Comparison of ENCODE assay signal across 17 cellular contexts in the genomic region with DNA sequence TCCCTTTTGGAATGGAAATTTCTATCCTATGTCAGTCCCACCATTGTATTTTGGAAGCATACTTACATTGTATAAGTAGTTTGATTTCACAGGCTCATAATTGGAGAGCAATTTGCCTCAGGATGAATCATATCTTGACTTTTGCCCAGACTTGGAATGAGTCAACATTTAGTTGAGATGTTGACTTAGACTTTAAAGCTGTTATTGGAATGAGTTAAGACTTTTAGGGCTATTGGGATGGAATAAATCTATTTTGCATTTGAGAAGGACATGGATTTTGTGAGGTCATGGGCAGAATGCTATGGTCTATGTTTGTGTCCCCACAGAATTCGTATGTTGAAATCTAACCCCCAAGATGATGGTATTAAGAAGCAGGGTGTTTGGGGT. TPM values are rescaled to one million over a fixed set of nuclear protein-coding genes. Genes with fewer than 3 reads are reported as not detected.
DNase-seq lines count a peak whose midpoint lies in the region; ATAC-seq, FAIRE-seq and TF ChIP-seq lines count a peak whose summit lies in the region.
"Had no signal": no experiment of that assay in that cellular context is flagged by ENCODE, and none has a peak within 500 bp of the region (broad histone marks: within the 10 kb centered on the region; RNA-seq: fewer than 3 reads in every experiment).

No MANE protein-coding gene starts in this region.

- TF ChIP-seq CTCF in A549 (IDR thresholded peaks at IDR 0.05), result no peak
- no peak for TF ChIP-seq CTCF in vagina (IDR thresholded peaks at IDR 0.05)

- no peak overlapping the region for H3K4me3 ChIP-seq in A549
- no peak overlapping the region for H3K4me3 ChIP-seq in vagina
- H3K4me3 ChIP-seq: BLaER1 had no signal

- TF ChIP-seq POLR2A in A549 (IDR thresholded peaks at IDR 0.05; ENCODE audit: low read length) (no peak), vagina (IDR thresholded peaks at IDR 0.05) (no peak)

- no peaks in the 10 kb centered on the region for H3K27me3 ChIP-seq in vagina
- H3K27me3 ChIP-seq: BLaER1, foreskin keratinocyte had no signal

- H3K36me3 ChIP-seq in vagina, result no peaks in the 10 kb centered on the region
- H3K36me3 ChIP-seq: BLaER1 had no signal

- WGBS in A549 (ENCODE audit: missing lambda C conversion rate), result 48% methylated on average over 1 of the region's 1 CpG

- no peaks in the 10 kb centered on the region for H3K9me3 Mint-ChIP-seq in activated T-helper 17 cell treated with anti-CD3 and anti-CD28 coated beads, Interleukin-2, amount 50 U/mL, for 72 hours
- H3K9me3 Mint-ChIP-seq: activated T-cell treated with anti-CD3 and anti-CD28 coated beads, Interleukin-2, amount 50 U/mL, for 4 hours; dendritic cell treated with granulocyte-macrophage colony-stimulating factor and Interleukin-4, amounts not matched to agents 40 ng/mL and 50 ng/mL, for 4 days had no signal

- H3K9me3 ChIP-seq in A549 (peaks cover 20% of the 10 kb centered on the region; the same call in 2 of the 3 replicates), vagina (no peaks in the 10 kb centered on the region)
- H3K9me3 ChIP-seq: BLaER1 had no signal

- H3K27ac ChIP-seq in A549 (no peak overlapping the region), vagina (no peak overlapping the region)
- H3K27ac ChIP-seq: BLaER1, foreskin keratinocyte had no signal

- H3K4me1 ChIP-seq in A549, result peaks cover 7% of the 10 kb centered on the region; the same call in 1 of the 3 replicates
- H3K4me1 ChIP-seq in vagina, result no peaks in the 10 kb centered on the region
- H3K4me1 ChIP-seq: foreskin keratinocyte had no signal

- no peak for ATAC-seq in A549
- peak; percentile 78 for ATAC-seq in activated T-helper 17 cell treated with anti-CD3 and anti-CD28 coated beads, Interleukin-2, amount 50 U/mL, for 72 hours (replicated peaks)
- ATAC-seq in HG02970 (IDR thresholded peaks at IDR 0.05; ENCODE audit: low FRiP score, unreplicated experiment), result no peak
- ATAC-seq: foreskin keratinocyte, T-helper 17 cell had no signal

- intact Hi-C loops in vagina (cut with DNase I), result no loop called here

- no peak for TF ChIP-seq RAD21 in A549 (conservative IDR thresholded peaks at IDR 0.05 in 1 of 2, IDR thresholded peaks at IDR 0.05 in 1 of 2)

- CTCF ChIA-PET in A549 (lab: Yijun Ruan, JAX), result no interaction called here

- H3K36me3 Mint-ChIP-seq in activated T-helper 17 cell treated with anti-CD3 and anti-CD28 coated beads, Interleukin-2, amount 50 U/mL, for 72 hours (ENCODE audit: low read depth), result no peaks in the 10 kb centered on the region

- H3K4me3 Mint-ChIP-seq in activated T-helper 17 cell treated with anti-CD3 and anti-CD28 coated beads, Interleukin-2, amount 50 U/mL, for 72 hours, result no peak overlapping the region
- H3K4me3 Mint-ChIP-seq: activated T-cell treated with anti-CD3 and anti-CD28 coated beads, Interleukin-2, amount 50 U/mL, for 4 hours; dendritic cell treated with granulocyte-macrophage colony-stimulating factor and Interleukin-4, amounts not matched to agents 40 ng/mL and 50 ng/mL, for 4 days; T-helper 17 cell had no signal

- no peak for TF ChIP-seq EP300 in A549 (IDR thresholded peaks at IDR 0.05)

- POLR2A ChIA-PET in A549 (lab: Yijun Ruan, JAX), result no interaction called here

- H3K27me3 Mint-ChIP-seq in activated T-helper 17 cell treated with anti-CD3 and anti-CD28 coated beads, Interleukin-2, amount 50 U/mL, for 72 hours, result no peaks in the 10 kb centered on the region
- H3K27me3 Mint-ChIP-seq: dendritic cell treated with granulocyte-macrophage colony-stimulating factor and Interleukin-4, amounts not matched to agents 40 ng/mL and 50 ng/mL, for 4 days; T-helper 17 cell had no signal

- DNase-seq in A549 (ENCODE audit: low read depth in 1 of 2, low spot score in 1 of 2) (peak in 1 of 2 experiments; percentile 35), GM04504 (ENCODE audit: low read depth) (peak; percentile 41), fibroblast of the conjunctiva (ENCODE audit: low read depth) (peak; percentile 17), midbrain (lab: John Stamatoyannopoulos, UW) (no peak), vagina (ENCODE audit: extremely low spot score in 2 of 2) (no peak), NCI-H446 treated with DMSO at 0.1 percent for 48 hours (lab: John Stamatoyannopoulos, UW) (no peak)
- DNase-seq: activated CD4-positive, alpha-beta T cell treated with anti-CD3 and anti-CD28 coated beads for 4 hours; activated T-cell treated with anti-CD3 and anti-CD28 coated beads, Interleukin-2, amount 50 U/mL, for 4 hours; DMS 273 treated with DMSO at 0.1 percent for 48 hours; NCI-H1930; T-helper 17 cell had no signal

- FAIRE-seq in A549 (lab: Jason Lieb, UNC), result no peak

- H3K27ac Mint-ChIP-seq in activated T-helper 17 cell treated with anti-CD3 and anti-CD28 coated beads, Interleukin-2, amount 50 U/mL, for 72 hours, result no peak overlapping the region
- H3K27ac Mint-ChIP-seq: dendritic cell treated with granulocyte-macrophage colony-stimulating factor and Interleukin-4, amounts not matched to agents 40 ng/mL and 50 ng/mL, for 4 days; T-helper 17 cell had no signal

- H3K4me2 ChIP-seq in A549, result 0 out of 3 replicates have a peak overlapping the region, but pooled peaks have one; percentile 2
- H3K4me2 ChIP-seq: BLaER1 had no signal

- H3K4me1 Mint-ChIP-seq in activated T-helper 17 cell treated with anti-CD3 and anti-CD28 coated beads, Interleukin-2, amount 50 U/mL, for 72 hours, result peaks cover 11% of the 10 kb centered on the region

TF ChIP-seq in A549, 52 proteins besides CTCF, POLR2A, EP300 and RAD21:
- no peak for TF ChIP-seq RFX5 (IDR thresholded peaks at IDR 0.05)
- no peak for TF ChIP-seq HOXA7 (CRISPR knock-in tag; IDR thresholded peaks at IDR 0.05)
- no peak for TF ChIP-seq FOSL2 (IDR thresholded peaks at IDR 0.05)
- TF ChIP-seq FOSL2 (CRISPR knock-in tag; IDR thresholded peaks at IDR 0.05), result peak; percentile 69; the same call in 1 of the 2 replicates
- no peak for TF ChIP-seq RARB (CRISPR knock-in tag; IDR thresholded peaks at IDR 0.05)
- TF ChIP-seq, protein P1, sequence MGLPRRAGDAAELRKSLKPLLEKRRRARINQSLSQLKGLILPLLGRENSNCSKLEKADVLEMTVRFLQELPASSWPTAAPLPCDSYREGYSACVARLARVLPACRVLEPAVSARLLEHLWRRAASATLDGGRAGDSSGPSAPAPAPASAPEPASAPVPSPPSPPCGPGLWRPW (IDR thresholded peaks at IDR 0.05), result no peak

RNA-seq across cellular contexts. Expression of gene ZNF594, which starts 12.2 kb away (rescaled TPM):
- polyA plus RNA-seq in A549 (2011; rRNA removed) (3.8 and 4.3 TPM in 2 replicates), A549 (2017; fragmentation: RNase III; extraction: RNeasy Plus Mini Kit Qiagen cat#74134 plus additional on column Dnase treatment) (2.2 to 2.7 TPM (median 2.3 TPM) in 3 replicates)
- polyA plus RNA-seq in A549 (2012; cell fraction: cytosol; rRNA removed), result 1.1 and 1.6 TPM in 2 replicates
- polyA plus RNA-seq in A549 (2012; cell fraction: nucleus; rRNA removed), result 2.3 and 2.5 TPM in 2 replicates
- 2.6 and 3.4 TPM in 2 replicates for polyA minus RNA-seq in A549 (2011; rRNA and poly(A)+ RNA removed)
- total RNA-seq in activated T-helper 17 cell treated with anti-CD3 and anti-CD28 coated beads, Interleukin-2, amount 50 U/mL, for 72 hours, result 1 to 10 TPM; 4.7 to 6.3 TPM
- 13.8 TPM for total RNA-seq in vagina

RNA-seq across cellular contexts. Expression of gene SCIMP, which starts 30.8 kb away (rescaled TPM):
- polyA plus RNA-seq in A549 (2011; rRNA removed) (not detected in 2 replicates), A549 (2017; fragmentation: RNase III; extraction: RNeasy Plus Mini Kit Qiagen cat#74134 plus additional on column Dnase treatment) (not detected in 3 replicates)
- not detected in 2 replicates for polyA plus RNA-seq in A549 (2012; cell fraction: cytosol; rRNA removed)
- not detected in 2 replicates for polyA plus RNA-seq in A549 (2012; cell fraction: nucleus; rRNA removed)
- polyA minus RNA-seq in A549 (2011; rRNA and poly(A)+ RNA removed), result not detected in 2 replicates
- total RNA-seq in activated T-helper 17 cell treated with anti-CD3 and anti-CD28 coated beads, Interleukin-2, amount 50 U/mL, for 72 hours, result not detected
- 2.2 TPM for total RNA-seq in vagina
- total RNA-seq: foreskin keratinocyte, MCF 10A had no signal
- polyA plus RNA-seq: foreskin keratinocyte had no signal

Comparison
In these comparisons a context has a peak if more than half of its experiments do, and no peak if none do; other contexts are left out.
1. DNase-seq: peak in GM04504 (single experiment) and fibroblast of the conjunctiva (single experiment); none in midbrain (single experiment), vagina (0 of 2) and NCI-H446 treated with DMSO at 0.1 percent for 48 hours (single experiment).